Comparison of ENCODE assay signal across 12 cellular contexts in genomic region chr7:130420943-130421578, GRCh38. TPM values are rescaled to one million over a fixed set of nuclear protein-coding genes. Genes with fewer than 3 reads are reported as not detected.
A peak's percentile ranks its signal among the peaks of the same experiment; 100 is the strongest.
DNase-seq lines count a peak whose midpoint lies in the region; TF ChIP-seq lines count a peak whose summit lies in the region.
"Had no signal": no experiment of that assay in that cellular context is flagged by ENCODE, and none has a peak within 500 bp of the region (broad histone marks: within the 10 kb centered on the region; RNA-seq: fewer than 3 reads in every experiment).

No MANE protein-coding gene starts in this region.

- no peaks in the 10 kb centered on the region for H3K9me3 ChIP-seq in tibial artery

- DNase-seq in activated naive CD4-positive, alpha-beta T cell treated with anti-CD3 and anti-CD28 coated beads for 36 hours = no peak
- DNase-seq in activated naive CD4-positive, alpha-beta T cell treated with anti-CD3 and anti-CD28 coated beads, Interleukin-2, amount 10 ng/mL, durations not matched to agents 7 days and 5 days = no peak
- DNase-seq in kidney glomerular epithelial cell (lab: John Stamatoyannopoulos, UW) (peak; percentile 37), NCI-H774 (lab: John Stamatoyannopoulos, UW) (no peak), immature natural killer cell (no peak), tibial artery (no peak)
- DNase-seq: activated gamma-delta T cell treated with Interleukin-2 at 50 U/mL for 16 hours, AML-193, GDM1, NCI-H2171 treated with DMSO at 0.1 percent for 48 hours had no signal

- H3K27ac Mint-ChIP-seq in activated naive CD4-positive, alpha-beta T cell treated with anti-CD3 and anti-CD28 coated beads for 36 hours = no peak overlapping the region
- no peak overlapping the region for H3K27ac Mint-ChIP-seq in activated naive CD4-positive, alpha-beta T cell treated with anti-CD3 and anti-CD28 coated beads, Interleukin-2, amount 10 ng/mL, durations not matched to agents 7 days and 5 days
- peak overlapping the region; percentile 92 for H3K27ac Mint-ChIP-seq in activated naive CD8-positive, alpha-beta T cell
- H3K27ac Mint-ChIP-seq in immature natural killer cell = no peak overlapping the region

- no peaks in the 10 kb centered on the region for H3K36me3 ChIP-seq in tibial artery

- H3K27me3 ChIP-seq in tibial artery = no peaks in the 10 kb centered on the region

- H3K36me3 Mint-ChIP-seq in activated naive CD4-positive, alpha-beta T cell treated with anti-CD3 and anti-CD28 coated beads for 36 hours (ENCODE audit: low read depth) = no peaks in the 10 kb centered on the region
- peaks cover 4% of the 10 kb centered on the region for H3K36me3 Mint-ChIP-seq in activated naive CD4-positive, alpha-beta T cell treated with anti-CD3 and anti-CD28 coated beads, Interleukin-2, amount 10 ng/mL, durations not matched to agents 7 days and 5 days
- H3K36me3 Mint-ChIP-seq in activated naive CD8-positive, alpha-beta T cell = no peaks in the 10 kb centered on the region
- peaks cover 0 to 17% (median 8%) of the 10 kb centered on the region in 3 donors for H3K36me3 Mint-ChIP-seq in immature natural killer cell

- H3K9me3 Mint-ChIP-seq in activated naive CD4-positive, alpha-beta T cell treated with anti-CD3 and anti-CD28 coated beads for 36 hours = no peaks in the 10 kb centered on the region
- no peaks in the 10 kb centered on the region for H3K9me3 Mint-ChIP-seq in activated naive CD4-positive, alpha-beta T cell treated with anti-CD3 and anti-CD28 coated beads, Interleukin-2, amount 10 ng/mL, durations not matched to agents 7 days and 5 days
- H3K9me3 Mint-ChIP-seq in activated naive CD8-positive, alpha-beta T cell (ENCODE audit: low read depth) = no peaks in the 10 kb centered on the region
- no peaks in the 10 kb centered on the region for H3K9me3 Mint-ChIP-seq in immature natural killer cell

- peaks cover 75% of the 10 kb centered on the region for H3K4me1 Mint-ChIP-seq in activated naive CD4-positive, alpha-beta T cell treated with anti-CD3 and anti-CD28 coated beads for 36 hours (ENCODE audit: low read depth)
- H3K4me1 Mint-ChIP-seq in activated naive CD4-positive, alpha-beta T cell treated with anti-CD3 and anti-CD28 coated beads, Interleukin-2, amount 10 ng/mL, durations not matched to agents 7 days and 5 days = peaks cover 65% of the 10 kb centered on the region
- peaks cover 89% of the 10 kb centered on the region for H3K4me1 Mint-ChIP-seq in activated naive CD8-positive, alpha-beta T cell (ENCODE audit: low read depth)
- H3K4me1 Mint-ChIP-seq in immature natural killer cell = peaks cover 28 to 30% of the 10 kb centered on the region in 2 donors

- H3K27ac ChIP-seq in temporal lobe (ENCODE audit: low read depth, low read length) (peak overlapping the region; percentile 76), tibial artery (no peak overlapping the region)

- intact Hi-C loops in activated naive CD4-positive, alpha-beta T cell treated with anti-CD3 and anti-CD28 coated beads for 36 hours (cut with micrococcal nuclease) = loop anchor here (5.0 to 10.0 kb wide), 2 partner anchors 536 to 814 kb away; no protein-coding TSS in a partner anchor
- intact Hi-C loops in tibial artery (cut with DNase I; ENCODE audit: low total_unique reads) = no loop called here

- no peak overlapping the region for H3K4me3 ChIP-seq in tibial artery

- TF ChIP-seq CTCF in tibial artery (IDR thresholded peaks at IDR 0.05) = no peak

- H3K4me3 Mint-ChIP-seq in activated naive CD4-positive, alpha-beta T cell treated with anti-CD3 and anti-CD28 coated beads for 36 hours = peak overlapping the region; percentile 6
- H3K4me3 Mint-ChIP-seq in activated naive CD4-positive, alpha-beta T cell treated with anti-CD3 and anti-CD28 coated beads, Interleukin-2, amount 10 ng/mL, durations not matched to agents 7 days and 5 days = no peak overlapping the region
- peak overlapping the region; percentile 46 for H3K4me3 Mint-ChIP-seq in activated naive CD8-positive, alpha-beta T cell
- no peak overlapping the region for H3K4me3 Mint-ChIP-seq in immature natural killer cell

- CTCF ChIA-PET in activated naive CD4-positive, alpha-beta T cell treated with anti-CD3 and anti-CD28 coated beads for 36 hours (lab: Charles Lee) = no interaction called here
- CTCF ChIA-PET in activated naive CD4-positive, alpha-beta T cell treated with anti-CD3 and anti-CD28 coated beads, Interleukin-2, amount 10 ng/mL, durations not matched to agents 7 days and 5 days (lab: Charles Lee) = no interaction called here

- H3K4me1 ChIP-seq in tibial artery = no peaks in the 10 kb centered on the region

- H3K27me3 Mint-ChIP-seq in activated naive CD4-positive, alpha-beta T cell treated with anti-CD3 and anti-CD28 coated beads for 36 hours (ENCODE audit: low read depth) = no peaks in the 10 kb centered on the region
- no peaks in the 10 kb centered on the region for H3K27me3 Mint-ChIP-seq in activated naive CD4-positive, alpha-beta T cell treated with anti-CD3 and anti-CD28 coated beads, Interleukin-2, amount 10 ng/mL, durations not matched to agents 7 days and 5 days
- H3K27me3 Mint-ChIP-seq in activated naive CD8-positive, alpha-beta T cell = no peaks in the 10 kb centered on the region
- H3K27me3 Mint-ChIP-seq in immature natural killer cell (ENCODE audit: low read depth in 3 of 3) = no peaks in the 10 kb centered on the region

RNA-seq across cellular contexts. Expression of gene CEP41, which starts 19.8 kb away (rescaled TPM):
- 10 to 100 TPM; 16.0 to 18.2 TPM for total RNA-seq in activated naive CD4-positive, alpha-beta T cell treated with anti-CD3 and anti-CD28 coated beads for 36 hours
- total RNA-seq in temporal lobe = 15.0 TPM
- polyA plus RNA-seq in immature natural killer cell = 10 to 100 TPM; 17.9 to 22.4 (median 20.8) TPM

RNA-seq across cellular contexts. Expression of gene CPA1, which starts 40.8 kb away (rescaled TPM):
- total RNA-seq in activated naive CD4-positive, alpha-beta T cell treated with anti-CD3 and anti-CD28 coated beads for 36 hours = not detected
- total RNA-seq in temporal lobe = not detected
- polyA plus RNA-seq in immature natural killer cell = not detected

Comparison
In these comparisons a context has a peak if more than half of its experiments do, and no peak if none do; other contexts are left out.
1. H3K4me3 Mint-ChIP-seq: peak in activated naive CD4-positive, alpha-beta T cell treated with anti-CD3 and anti-CD28 coated beads for 36 hours (single experiment) and activated naive CD8-positive, alpha-beta T cell (single experiment); none in activated naive CD4-positive, alpha-beta T cell treated with anti-CD3 and anti-CD28 coated beads, Interleukin-2, amount 10 ng/mL, durations not matched to agents 7 days and 5 days (single experiment) and immature natural killer cell (0 of 5).